In genomic region chr15:99252326-99252725, GRCh38 we compare ENCODE assay signal across 8 cellular contexts. TPM values are rescaled to one million over a fixed set of nuclear protein-coding genes. Genes with fewer than 3 reads are reported as not detected.
DNase-seq lines count a peak whose midpoint lies in the region; ATAC-seq and TF ChIP-seq lines count a peak whose summit lies in the region.
"Had no signal": no experiment of that assay in that cellular context is flagged by ENCODE, and none has a peak within 500 bp of the region (broad histone marks: within the 10 kb centered on the region; RNA-seq: fewer than 3 reads in every experiment).

No MANE protein-coding gene starts in this region.

- no peak overlapping the region for H3K27ac ChIP-seq in GM23338 (ENCODE audit: low read depth)
- H3K27ac ChIP-seq in Peyer's patch = peak overlapping the region in 2 of 4 donors; percentile 64 to 92
- peak overlapping the region; percentile 94 for H3K27ac ChIP-seq in skeletal muscle tissue (ENCODE audit: low read depth, low read length)

- H3K27ac Mint-ChIP-seq in GM23338 = no peak overlapping the region

- H3K4me3 Mint-ChIP-seq in GM23338 = no peak overlapping the region; the same call in 2 of the 3 replicates

- H2AFZ ChIP-seq in GM23338 = no peak overlapping the region

- H3K4me3 ChIP-seq in GM23338 = peak overlapping the region; percentile 76
- peak overlapping the region in 3 of 4 donors; percentile 79 to 85 (median 79) for H3K4me3 ChIP-seq in Peyer's patch
- peak overlapping the region; percentile 75 for H3K4me3 ChIP-seq in fibroblast of the aortic adventitia (ENCODE audit: low read depth, low read length)
- H3K4me3 ChIP-seq in skeletal muscle tissue (ENCODE audit: low read length in 3 of 3) = peak overlapping the region; percentile 74 to 93 (median 81)

- peak overlapping the region; percentile 92 to 97 (median 94) for H3K9ac ChIP-seq in skeletal muscle tissue (ENCODE audit: low read depth in 1 of 3, low read length in 3 of 3)

- H3K4me1 Mint-ChIP-seq in GM23338 = peaks cover 15% of the 10 kb centered on the region

- H3K4me2 ChIP-seq in GM23338 = peak overlapping the region; percentile 88

- peaks cover 5% of the 10 kb centered on the region; the same call in 1 of the 2 replicates for H3F3A ChIP-seq in GM23338 (replicated peaks; ENCODE audit: low read depth)

- H3K27me3 ChIP-seq in GM23338 (ENCODE audit: insufficient read depth) = no peaks in the 10 kb centered on the region
- no peaks in the 10 kb centered on the region for H3K27me3 ChIP-seq in Peyer's patch
- no peaks in the 10 kb centered on the region for H3K27me3 ChIP-seq in skeletal muscle tissue (ENCODE audit: control insufficient read depth in 3 of 3, insufficient read depth in 3 of 3, low read length in 3 of 3)

- H4K20me1 ChIP-seq in GM23338 (replicated peaks; ENCODE audit: insufficient read depth) = no peaks in the 10 kb centered on the region

- H3K36me3 ChIP-seq in GM23338 (ENCODE audit: insufficient read depth) (no peaks in the 10 kb centered on the region), Peyer's patch (no peaks in the 10 kb centered on the region), skeletal muscle tissue (ENCODE audit: control insufficient read depth in 3 of 3, insufficient read depth in 3 of 3, low read length in 3 of 3) (peaks cover 0 to 2% (median 0%) of the 10 kb centered on the region in 3 donors)

- H3K36me3 Mint-ChIP-seq in GM23338 (ENCODE audit: low read depth) = peaks cover under 1% of the 10 kb centered on the region; the same call in 1 of the 3 replicates

- TF ChIP-seq CTCF in GM23338 (conservative IDR thresholded peaks at IDR 0.05; ENCODE audit: low read depth in 2 of 2) = no peak
- TF ChIP-seq CTCF in Peyer's patch (IDR thresholded peaks at IDR 0.05) = no peak
- TF ChIP-seq CTCF in fibroblast of the aortic adventitia (IDR thresholded peaks at IDR 0.05; ENCODE audit: insufficient read depth, low read length) = no peak

- H3K4me1 ChIP-seq in GM23338 (ENCODE audit: insufficient read depth) = peaks cover 10% of the 10 kb centered on the region; the same call in 1 of the 2 replicates
- H3K4me1 ChIP-seq in Peyer's patch = peaks cover 0 to 40% (median 6%) of the 10 kb centered on the region in 4 donors
- H3K4me1 ChIP-seq in skeletal muscle tissue (ENCODE audit: control insufficient read depth in 3 of 3, insufficient read depth in 3 of 3, low read length in 3 of 3) = peaks cover 10 to 22% (median 13%) of the 10 kb centered on the region in 3 donors

- TF ChIP-seq POLR2A in Peyer's patch (IDR thresholded peaks at IDR 0.05) = no peak

- DNase-seq in GM23338 (ENCODE audit: low spot score) = no peak
- DNase-seq in Peyer's patch = no peak
- peak; percentile 1 for DNase-seq in fibroblast of the aortic adventitia (ENCODE audit: low read depth)
- no peak for DNase-seq in NCI-H1105 (lab: John Stamatoyannopoulos, UW)
- no peak for DNase-seq in NCI-H1930 (lab: John Stamatoyannopoulos, UW)
- DNase-seq in dedifferentiated amniotic fluid mesenchymal stem cell (ENCODE audit: extremely low spot score) = no peak
- DNase-seq: NCI-H2081 treated with DMSO at 0.1 percent for 48 hours had no signal

- peaks cover 3% of the 10 kb centered on the region for H3K27me3 Mint-ChIP-seq in GM23338 (ENCODE audit: insufficient read depth, low read depth, poor library complexity)

- no peak for ATAC-seq in GM23338

- H3K9me3 ChIP-seq in Peyer's patch (no peaks in the 10 kb centered on the region), skeletal muscle tissue (ENCODE audit: control insufficient read depth in 3 of 3, low read length in 3 of 3) (no peaks in the 10 kb centered on the region)

- peaks cover 19% of the 10 kb centered on the region for H3K79me2 ChIP-seq in GM23338 (replicated peaks; ENCODE audit: insufficient read depth)

- no peaks in the 10 kb centered on the region for H3K9me2 ChIP-seq in GM23338 (ENCODE audit: insufficient read depth)

- H3K9me3 Mint-ChIP-seq in GM23338 = no peaks in the 10 kb centered on the region

TF ChIP-seq in GM23338, 12 proteins besides CTCF, POLR2A, EP300 and RAD21:
- TF ChIP-seq EZH2 (IDR thresholded peaks at IDR 0.05; ENCODE audit: low read depth, unreplicated experiment) (peak; percentile 0), POLR2AphosphoS5 (IDR thresholded peaks at IDR 0.05; ENCODE audit: low read depth) (no peak)
TF ChIP-seq in GM23338: peak in this region for 1.

RNA-seq across cellular contexts. Expression of gene LRRC28, which starts 1.0 kb away (rescaled TPM):
- 26.7 and 28.4 TPM in 2 replicates for total RNA-seq in GM23338 (2014; rRNA removed; shearing (Covaris generic))
- 12.2 and 12.9 TPM in 2 replicates for polyA plus RNA-seq in GM23338 (2016; fragmentation: Nextera tagmentation; extraction: Ambion mirVana)
- total RNA-seq in Peyer's patch (100 to 1,000 TPM in 3 of 4 donors, 10 to 100 TPM in 1; 62.7 to 197 (median 157) TPM), fibroblast of the aortic adventitia (ENCODE audit: low replicate concordance) (10.4 and 28.0 TPM in 2 replicates), skeletal muscle tissue (17.2 TPM)

RNA-seq across cellular contexts. Expression of gene TTC23, which starts 2.9 kb away (rescaled TPM):
- 17.0 and 25.2 TPM in 2 replicates for total RNA-seq in GM23338 (2014; rRNA removed; shearing (Covaris generic))
- polyA plus RNA-seq in GM23338 (2016; fragmentation: Nextera tagmentation; extraction: Ambion mirVana) = 6.3 and 6.6 TPM in 2 replicates
- total RNA-seq in Peyer's patch (10 to 100 TPM in 3 of 4 donors, 1 to 10 TPM in 1; 8.2 to 33.0 (median 22.9) TPM), fibroblast of the aortic adventitia (ENCODE audit: low replicate concordance) (13.5 and 36.7 TPM in 2 replicates), skeletal muscle tissue (21.9 TPM)
